In the genomic region with DNA sequence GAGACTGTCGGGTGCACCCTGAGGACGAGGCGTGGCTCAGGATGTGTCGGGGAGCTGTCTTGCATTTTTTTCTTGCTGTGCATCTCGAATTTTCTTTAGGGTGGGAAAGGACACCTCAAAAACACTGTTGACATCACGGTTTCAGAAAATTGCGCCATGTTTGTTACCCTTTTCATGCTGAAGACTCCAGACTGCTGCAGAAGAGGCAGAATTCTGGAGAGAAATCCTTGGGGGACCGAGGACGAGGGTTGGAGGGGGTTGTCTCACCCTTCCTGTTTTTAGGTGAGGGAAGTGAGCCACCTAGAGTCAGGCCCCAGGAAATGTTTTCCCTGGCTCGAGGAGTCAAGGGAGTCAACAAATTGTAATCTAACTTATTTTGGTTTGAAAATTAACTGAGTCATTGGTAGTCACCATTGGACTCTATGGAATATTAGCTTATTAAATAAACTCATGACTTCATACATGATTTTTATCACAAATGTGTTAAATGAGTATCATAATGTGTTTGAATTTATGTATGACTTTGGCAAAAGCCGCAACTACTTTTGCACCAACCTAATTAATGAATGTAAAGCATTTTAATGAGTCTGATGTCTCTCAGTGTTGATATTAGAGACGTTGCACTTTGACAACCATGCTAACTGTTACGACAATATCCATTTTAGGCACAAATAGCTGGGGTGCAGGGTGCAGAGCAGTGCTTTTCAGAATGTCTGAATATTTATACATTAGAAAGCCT, we compare ENCODE assay signal across 1 cellular context.
TF ChIP-seq lines count a peak whose summit lies in the region.

No MANE protein-coding gene starts in this region.

TF ChIP-seq in SK-N-SH, 30 proteins besides CTCF, POLR2A, EP300 and RAD21:
- 0 out of 2 replicates have a peak, but pooled peaks have one; percentile 14 for TF ChIP-seq NFIC (IDR thresholded peaks at IDR 0.05; ENCODE audit: borderline replicate concordance)
- no peak; the same call in 1 of the 2 replicates for TF ChIP-seq MXI1 (IDR thresholded peaks at IDR 0.05; ENCODE audit: low read depth, low read length)
- peak; percentile 46; the same call in 1 of the 2 replicates for TF ChIP-seq MAX (IDR thresholded peaks at IDR 0.05; ENCODE audit: low read depth)
- TF ChIP-seq SMC3 (IDR thresholded peaks at IDR 0.05; ENCODE audit: low read depth, low read length) = peak; percentile 70
